Comparison of ENCODE assay signal across 8 cellular contexts in genomic region chr19:16066611-16067104, GRCh38. TPM values are rescaled to one million over a fixed set of nuclear protein-coding genes. Genes with fewer than 3 reads are reported as not detected.
DNase-seq lines count a peak whose midpoint lies in the region; ATAC-seq, FAIRE-seq and TF ChIP-seq lines count a peak whose summit lies in the region.

No MANE protein-coding gene starts in this region.

- ATAC-seq in left lung, result peak; percentile 22

- CTCF ChIA-PET in PC-9 (lab: Charles Lee), result no interaction called here

- H4K20me1 ChIP-seq in PC-9 (ENCODE audit: insufficient read depth), result no peaks in the 10 kb centered on the region

- 51 to 54% methylated on average over 6 of the region's 6 CpGs for WGBS in thyroid gland, 2 donors

- peaks cover 27% of the 10 kb centered on the region for H3K79me2 ChIP-seq in PC-9 (ENCODE audit: low read depth)

- BruUV-seq in PC-9 (replicated peaks; lab: Mats Ljungman, UMichigan), result no TSS peak

- intact Hi-C loops in PC-9 (cut with micrococcal nuclease; ENCODE audit: unreplicated experiment), result no loop called here
- intact Hi-C loops in ascending aorta (cut with DNase I), result loop anchor here (1.0 to 10.0 kb wide), 5 partner anchors 13 to 256 kb away; partner anchors contain the start of genes AP1M1 and KLF2
- intact Hi-C loops in left lung (cut with DNase I), result no loop called here
- intact Hi-C loops in thyroid gland (cut with DNase I), result no loop called here

- peaks cover 41% of the 10 kb centered on the region for H3K4me1 ChIP-seq in PC-9 (replicated peaks; ENCODE audit: insufficient read depth)
- H3K4me1 ChIP-seq in ascending aorta, result peaks cover 7 to 37% of the 10 kb centered on the region in 2 donors
- peaks cover 15 to 45% of the 10 kb centered on the region in 2 donors for H3K4me1 ChIP-seq in left lung
- H3K4me1 ChIP-seq in thyroid gland, result peaks cover 0 to 14% of the 10 kb centered on the region in 2 donors

- H2AFZ ChIP-seq in PC-9, result peak overlapping the region; percentile 71; the same call in 1 of the 2 replicates

- no peak for TF ChIP-seq POLR2A in thyroid gland (IDR thresholded peaks at IDR 0.05)

- peak overlapping the region; percentile 66; the same call in 1 of the 2 replicates for H3K4me3 ChIP-seq in PC-9
- H3K4me3 ChIP-seq in ascending aorta, result peak overlapping the region in 1 of 2 donors; percentile 80
- H3K4me3 ChIP-seq in left lung, result peak overlapping the region in 1 of 2 donors; percentile 31
- H3K4me3 ChIP-seq in thyroid gland (replicated peaks in 1 of 3), result no peak overlapping the region

- peaks cover 49% of the 10 kb centered on the region for H3F3A ChIP-seq in PC-9 (ENCODE audit: insufficient read depth, low read depth)

- no peak for FAIRE-seq in GM19239 (lab: Jason Lieb, UNC)

- H3K27ac ChIP-seq in PC-9 (peak overlapping the region; percentile 42), ascending aorta (peak overlapping the region; percentile 83 to 100), left lung (peak overlapping the region; percentile 41 to 53), thyroid gland (peak overlapping the region in 2 of 3 donors; percentile 20 to 46)

- no peaks in the 10 kb centered on the region for H3K27me3 ChIP-seq in PC-9 (ENCODE audit: insufficient read depth, low read depth)
- no peaks in the 10 kb centered on the region for H3K27me3 ChIP-seq in ascending aorta
- no peaks in the 10 kb centered on the region for H3K27me3 ChIP-seq in left lung
- no peaks in the 10 kb centered on the region for H3K27me3 ChIP-seq in thyroid gland

- H3K36me3 ChIP-seq in PC-9 (ENCODE audit: low read depth) (no peaks in the 10 kb centered on the region), ascending aorta (peaks cover 3% of the 10 kb centered on the region in 2 donors), left lung (no peaks in the 10 kb centered on the region), thyroid gland (no peaks in the 10 kb centered on the region)

- peak overlapping the region; percentile 74 for H3K4me2 ChIP-seq in PC-9

- H3K9me3 ChIP-seq in PC-9 (ENCODE audit: insufficient read depth, low read depth) (no peaks in the 10 kb centered on the region), ascending aorta (no peaks in the 10 kb centered on the region), left lung (no peaks in the 10 kb centered on the region), thyroid gland (no peaks in the 10 kb centered on the region)

- TF ChIP-seq CTCF in PC-9 (conservative IDR thresholded peaks at IDR 0.05) (peak; percentile 49), ascending aorta (IDR thresholded peaks at IDR 0.05) (peak in 1 of 3 experiments; percentile 10), left lung (IDR thresholded peaks at IDR 0.05) (peak in 1 of 2 donors; percentile 39), thyroid gland (IDR thresholded peaks at IDR 0.05) (peak in 1 of 6 experiments; percentile 10)

- POLR2A ChIA-PET in PC-9 (lab: Charles Lee; ENCODE audit: unreplicated experiment), result interaction anchor here (0.6 to 0.8 kb wide), 3 partner anchors 10 to 364 kb away, joined by 5 to 15 read pairs (median 8); partner anchors contain the start of gene TPM4

- DNase-seq in NCI-H2107 treated with DMSO at 0.1 percent for 48 hours (lab: John Stamatoyannopoulos, UW; ENCODE audit: unreplicated experiment), result peak; percentile 4
- DNase-seq in NCI-H2107 (lab: John Stamatoyannopoulos, UW), result no peak
- DNase-seq in PC-9, result peak in 1 of 2 experiments; percentile 61
- DNase-seq in ascending aorta (ENCODE audit: low spot score in 2 of 2), result no peak
- no peak for DNase-seq in left lung
- DNase-seq in thyroid gland, result no peak
- DNase-seq in GM19239 (ENCODE audit: insufficient read length, low spot score), result no peak
- DNase-seq in COR-L47 (lab: John Stamatoyannopoulos, UW), result no peak

- H3K9me2 ChIP-seq in PC-9 (ENCODE audit: insufficient read depth), result no peaks in the 10 kb centered on the region

RNA-seq across cellular contexts. Expression of gene TPM4, which starts 9.6 kb away (rescaled TPM):
- total RNA-seq in PC-9 (2021), result 279 and 307 TPM in 2 replicates
- 619 TPM for total RNA-seq in ascending aorta
- 100 to 1,000 TPM; 437 to 536 TPM for total RNA-seq in left lung
- total RNA-seq in thyroid gland, result 100 to 1,000 TPM; 101 to 296 (median 151) TPM

RNA-seq across cellular contexts. Expression of gene RAB8A, which starts 45.0 kb away (rescaled TPM):
- total RNA-seq in PC-9 (2021), result 87.9 and 104 TPM in 2 replicates
- total RNA-seq in ascending aorta, result 35.1 TPM
- total RNA-seq in left lung, result 10 to 100 TPM; 70.7 to 88.8 TPM
- 10 to 100 TPM; 40.2 to 65.6 (median 51.5) TPM for total RNA-seq in thyroid gland

Comparison
In these comparisons a context has a peak if more than half of its experiments do, and no peak if none do; other contexts are left out.
1. H3K27ac ChIP-seq: peak in every context shown above with its lines; median percentile 92 in ascending aorta; 47 in left lung; 42 in PC-9; 33 in thyroid gland.